In the genomic region with DNA sequence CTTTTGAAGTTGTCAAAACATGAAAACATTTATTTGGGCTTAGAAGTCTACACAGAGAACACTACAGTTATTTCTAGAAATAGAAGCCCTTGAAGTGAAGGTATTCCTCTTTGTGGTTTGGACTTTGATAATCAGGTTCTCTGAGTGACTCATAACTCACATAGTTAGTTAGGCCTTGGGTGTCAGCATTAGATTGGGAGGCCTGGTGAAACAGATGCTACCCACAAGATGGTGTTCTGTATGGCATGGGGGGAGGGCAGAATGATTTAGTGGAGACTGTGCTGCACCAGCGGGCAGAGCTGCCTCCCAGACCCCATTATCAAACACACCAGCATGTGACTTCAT, we compare ENCODE assay signal across 7 cellular contexts.
DNase-seq lines count a peak whose midpoint lies in the region; ATAC-seq lines count a peak whose summit lies in the region.

No MANE protein-coding gene starts in this region.

- peak; percentile 43 for DNase-seq in iris pigment epithelial cell (ENCODE audit: low read depth)
- no peak for DNase-seq in NCI-H526 treated with DMSO at 0.1 percent for 48 hours (lab: John Stamatoyannopoulos, UW)
- DNase-seq in NOMO-1 treated with DMSO at 0.1 percent for 48 hours (lab: John Stamatoyannopoulos, UW; ENCODE audit: unreplicated experiment) = no peak
- DNase-seq in activated gamma-delta T cell (lab: John Stamatoyannopoulos, UW) = no peak

- ATAC-seq in GM18858 (IDR thresholded peaks at IDR 0.05; ENCODE audit: unreplicated experiment) = peak; percentile 93
- peak; percentile 95 for ATAC-seq in GM21529 (IDR thresholded peaks at IDR 0.05; ENCODE audit: unreplicated experiment)
- ATAC-seq in HG03571 (IDR thresholded peaks at IDR 0.05; ENCODE audit: unreplicated experiment) = peak; percentile 92
